ENCODE assay signal across 25 cellular contexts in the genomic region with DNA sequence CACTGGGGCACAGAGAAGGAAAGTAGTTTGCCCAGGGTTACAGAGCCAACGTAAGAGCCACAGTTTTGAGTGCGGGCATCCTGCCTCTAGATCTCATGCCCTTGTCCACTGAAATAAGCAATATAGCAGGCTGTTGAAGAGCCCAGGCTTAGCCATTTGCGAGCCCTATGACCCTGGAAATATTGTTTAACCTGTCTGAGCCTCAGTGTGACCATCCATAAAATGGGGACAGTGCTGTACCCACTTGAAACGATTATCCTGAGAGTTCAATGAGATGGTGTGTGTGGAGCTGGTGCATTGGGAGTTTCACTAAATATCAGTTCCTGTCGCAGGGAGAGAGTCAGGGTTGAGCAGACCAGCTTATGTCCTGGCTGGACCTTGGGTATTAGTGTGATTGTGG.
DNase-seq lines count a peak whose midpoint lies in the region; ATAC-seq, FAIRE-seq and TF ChIP-seq lines count a peak whose summit lies in the region.
"Had no signal": no experiment of that assay in that cellular context is flagged by ENCODE, and none has a peak within 500 bp of the region (broad histone marks: within the 10 kb centered on the region; RNA-seq: fewer than 3 reads in every experiment).

No MANE protein-coding gene starts in this region.

- H3K9me3 Mint-ChIP-seq in endodermal cell, result no peaks in the 10 kb centered on the region
- H3K9me3 Mint-ChIP-seq: CD4-positive, alpha-beta T cell; CD8-positive, alpha-beta memory T cell had no signal

- H3K36me3 ChIP-seq in right atrium auricular region (no peaks in the 10 kb centered on the region), PC-9 (ENCODE audit: low read depth) (no peaks in the 10 kb centered on the region), endodermal cell (ENCODE audit: control insufficient read depth, insufficient read depth, low read length) (no peaks in the 10 kb centered on the region), osteoblast (ENCODE audit: insufficient read depth, low read length) (no peaks in the 10 kb centered on the region), small intestine (ENCODE audit: control insufficient read depth in 2 of 2, insufficient read depth in 2 of 2, low read length in 2 of 2) (no peaks in the 10 kb centered on the region)
- H3K36me3 ChIP-seq: BE2C; BLaER1 treated with 17β-estradiol and CSF1 and Interleukin-3, amounts not matched to agents 10 nM and 100 nM; HAP-1 had no signal

- H4K20me1 ChIP-seq in PC-9 (ENCODE audit: insufficient read depth), result no peaks in the 10 kb centered on the region
- no peaks in the 10 kb centered on the region for H4K20me1 ChIP-seq in osteoblast (ENCODE audit: insufficient read depth, low read length)
- H4K20me1 ChIP-seq: BLaER1 treated with 17β-estradiol and CSF1 and Interleukin-3, amounts not matched to agents 10 nM and 100 nM had no signal

- intact Hi-C loops in Right ventricle myocardium inferior (cut with DNase I) (no loop called here), PC-9 (cut with micrococcal nuclease; ENCODE audit: unreplicated experiment) (no loop called here)

- H3K27me3 ChIP-seq in right atrium auricular region (no peaks in the 10 kb centered on the region), PC-9 (ENCODE audit: insufficient read depth, low read depth) (peaks cover 51% of the 10 kb centered on the region), endodermal cell (ENCODE audit: control insufficient read depth, insufficient read depth, low read length, poor library complexity, severe bottlenecking) (no peaks in the 10 kb centered on the region), osteoblast (ENCODE audit: insufficient read depth, low read length) (no peaks in the 10 kb centered on the region), small intestine (ENCODE audit: control insufficient read depth in 2 of 2, insufficient read depth in 2 of 2, low read length in 2 of 2) (peaks cover 0 to 2% of the 10 kb centered on the region in 2 donors)
- H3K27me3 ChIP-seq: BE2C; BLaER1 treated with 17β-estradiol and CSF1 and Interleukin-3, amounts not matched to agents 10 nM and 100 nM had no signal

- POLR2A ChIA-PET in PC-9 (lab: Charles Lee; ENCODE audit: unreplicated experiment), result interaction anchor here (0.6 kb wide), 1 partner anchor 19 kb away, joined by 3 read pairs; no protein-coding TSS in a partner anchor

- BruUV-seq in PC-9 (replicated peaks; lab: Mats Ljungman, UMichigan), result no TSS peak

- H3K4me3 ChIP-seq in right atrium auricular region (no peak overlapping the region), PC-9 (no peak overlapping the region), endodermal cell (ENCODE audit: low read length) (no peak overlapping the region), osteoblast (ENCODE audit: insufficient read depth, low read length) (no peak overlapping the region), small intestine (ENCODE audit: low read depth in 1 of 2, low read length in 2 of 2) (no peak overlapping the region)
- H3K4me3 ChIP-seq: BLaER1 treated with 17β-estradiol and CSF1 and Interleukin-3, amounts not matched to agents 10 nM and 100 nM; GM12878; GM23338; HAP-1 had no signal

- H2AFZ ChIP-seq in PC-9, result no peak overlapping the region
- H2AFZ ChIP-seq in osteoblast (ENCODE audit: low read length), result no peak overlapping the region

- CTCF ChIA-PET in PC-9 (lab: Charles Lee), result no interaction called here

- TF ChIP-seq CTCF in right atrium auricular region (IDR thresholded peaks at IDR 0.05) (no peak), PC-9 (conservative IDR thresholded peaks at IDR 0.05) (no peak), endodermal cell (conservative IDR thresholded peaks at IDR 0.05) (no peak), osteoblast (IDR thresholded peaks at IDR 0.05; ENCODE audit: extremely low read depth, low read depth, low read length) (no peak)

- H3K4me2 ChIP-seq in PC-9 (peak overlapping the region; percentile 50), osteoblast (ENCODE audit: insufficient read depth, low read length) (peak overlapping the region; percentile 17)
- H3K4me2 ChIP-seq: BLaER1 treated with 17β-estradiol and CSF1 and Interleukin-3, amounts not matched to agents 10 nM and 100 nM; GM23338 had no signal

- ATAC-seq in Right ventricle myocardium inferior (no peak), GM19467 (IDR thresholded peaks at IDR 0.05; ENCODE audit: unreplicated experiment) (no peak)
- ATAC-seq: GM12878, GM23338 had no signal

- H3K79me2 ChIP-seq in PC-9 (ENCODE audit: low read depth) (no peaks in the 10 kb centered on the region), osteoblast (ENCODE audit: insufficient read depth, low read length) (no peaks in the 10 kb centered on the region)

- H3K9me2 ChIP-seq in PC-9 (ENCODE audit: insufficient read depth), result no peaks in the 10 kb centered on the region

- no peak overlapping the region for H3K27ac Mint-ChIP-seq in endodermal cell
- H3K27ac Mint-ChIP-seq: CD14-positive monocyte; CD4-positive, alpha-beta T cell; CD8-positive, alpha-beta memory T cell had no signal

- no peaks in the 10 kb centered on the region for H3K4me1 ChIP-seq in right atrium auricular region
- H3K4me1 ChIP-seq in PC-9 (replicated peaks; ENCODE audit: insufficient read depth), result peaks cover 9% of the 10 kb centered on the region; the same call in 1 of the 2 replicates
- H3K4me1 ChIP-seq in endodermal cell (ENCODE audit: control insufficient read depth, insufficient read depth, low read length), result peaks cover 6% of the 10 kb centered on the region
- H3K4me1 ChIP-seq in osteoblast (ENCODE audit: insufficient read depth, low read length), result peaks cover 20% of the 10 kb centered on the region
- H3K4me1 ChIP-seq in small intestine (ENCODE audit: control insufficient read depth in 2 of 2, insufficient read depth in 1 of 2, low read depth in 1 of 2, low read length in 1 of 2), result no peaks in the 10 kb centered on the region
- H3K4me1 ChIP-seq: BE2C; BLaER1 treated with 17β-estradiol and CSF1 and Interleukin-3, amounts not matched to agents 10 nM and 100 nM; HAP-1 had no signal

- H3K36me3 Mint-ChIP-seq in endodermal cell (ENCODE audit: low read depth), result no peaks in the 10 kb centered on the region
- H3K36me3 Mint-ChIP-seq: CD14-positive monocyte; CD8-positive, alpha-beta memory T cell had no signal

- no peak overlapping the region for H3K4me3 Mint-ChIP-seq in endodermal cell
- H3K4me3 Mint-ChIP-seq: CD14-positive monocyte; CD4-positive, alpha-beta T cell; CD8-positive, alpha-beta memory T cell; GM23338 had no signal

- no peaks in the 10 kb centered on the region for H3K4me1 Mint-ChIP-seq in endodermal cell
- H3K4me1 Mint-ChIP-seq: CD14-positive monocyte; CD8-positive, alpha-beta memory T cell had no signal

- H3K9ac ChIP-seq in endodermal cell (ENCODE audit: extremely low read depth, low read length, poor library complexity, severe bottlenecking), result no peak overlapping the region
- H3K9ac ChIP-seq: BLaER1 treated with 17β-estradiol and CSF1 and Interleukin-3, amounts not matched to agents 10 nM and 100 nM had no signal

- H3K9me3 ChIP-seq in right atrium auricular region (no peaks in the 10 kb centered on the region), PC-9 (ENCODE audit: insufficient read depth, low read depth) (no peaks in the 10 kb centered on the region), endodermal cell (ENCODE audit: control insufficient read depth, low read length) (peaks cover 5% of the 10 kb centered on the region), osteoblast (ENCODE audit: low read depth, low read length) (no peaks in the 10 kb centered on the region), small intestine (ENCODE audit: control insufficient read depth, low read depth) (no peaks in the 10 kb centered on the region)
- H3K9me3 ChIP-seq: BE2C, HAP-1 had no signal

- WGBS in endodermal cell (ENCODE audit: insufficient coverage in 1 of 2, insufficient read length in 1 of 2), 2 experiments, result 86 to 91% methylated on average over 5 of the region's 5 CpGs
- WGBS in small intestine, 3 donors, result 78 to 88% (median 86%) methylated on average over 5 of the region's 5 CpGs

- peak; percentile 36 for DNase-seq in right atrium auricular region (ENCODE audit: low spot score)
- DNase-seq in Right ventricle myocardium inferior (ENCODE audit: missing footprints), result no peak
- no peak for DNase-seq in PC-9
- DNase-seq in endodermal cell, result peak; percentile 24
- no peak for DNase-seq in osteoblast (ENCODE audit: insufficient read length, low spot score, missing footprints)
- no peak for DNase-seq in AG08395 (ENCODE audit: low spot score)
- no peak for DNase-seq in small intestine
- DNase-seq: AML-193; BE2C; CD4-positive, alpha-beta T cell; CD8-positive, alpha-beta memory T cell; DMS 273 treated with DMSO at 0.1 percent for 48 hours; DMS79; GDM1 had no signal

- no peaks in the 10 kb centered on the region for H3F3A ChIP-seq in PC-9 (ENCODE audit: insufficient read depth, low read depth)

- peaks cover 10% of the 10 kb centered on the region for H3K27me3 Mint-ChIP-seq in endodermal cell (ENCODE audit: insufficient read depth)

- FAIRE-seq in small intestine (lab: Jason Lieb, UNC), result no peak
- FAIRE-seq: A204.1, D721Med, GM12878, GM19239, H54 had no signal

- H3K27ac ChIP-seq in right atrium auricular region (no peak overlapping the region), PC-9 (no peak overlapping the region), endodermal cell (ENCODE audit: low read depth, low read length) (no peak overlapping the region), osteoblast (ENCODE audit: low read depth, low read length) (no peak overlapping the region), small intestine (ENCODE audit: low read depth in 1 of 2, low read length in 1 of 2) (no peak overlapping the region)
- H3K27ac ChIP-seq: 22Rv1; BLaER1 treated with 17β-estradiol and CSF1 and Interleukin-3, amounts not matched to agents 10 nM and 100 nM had no signal

Comparison
In these comparisons a context has a peak if more than half of its experiments do, and no peak if none do; other contexts are left out.
1. DNase-seq: peak in right atrium auricular region (single experiment) and endodermal cell (single experiment); none in Right ventricle myocardium inferior (single experiment), PC-9 (0 of 2), osteoblast (single experiment), AG08395 (single experiment) and small intestine (single experiment).